8 cellular contexts compared by ENCODE assay signal in the genomic region with DNA sequence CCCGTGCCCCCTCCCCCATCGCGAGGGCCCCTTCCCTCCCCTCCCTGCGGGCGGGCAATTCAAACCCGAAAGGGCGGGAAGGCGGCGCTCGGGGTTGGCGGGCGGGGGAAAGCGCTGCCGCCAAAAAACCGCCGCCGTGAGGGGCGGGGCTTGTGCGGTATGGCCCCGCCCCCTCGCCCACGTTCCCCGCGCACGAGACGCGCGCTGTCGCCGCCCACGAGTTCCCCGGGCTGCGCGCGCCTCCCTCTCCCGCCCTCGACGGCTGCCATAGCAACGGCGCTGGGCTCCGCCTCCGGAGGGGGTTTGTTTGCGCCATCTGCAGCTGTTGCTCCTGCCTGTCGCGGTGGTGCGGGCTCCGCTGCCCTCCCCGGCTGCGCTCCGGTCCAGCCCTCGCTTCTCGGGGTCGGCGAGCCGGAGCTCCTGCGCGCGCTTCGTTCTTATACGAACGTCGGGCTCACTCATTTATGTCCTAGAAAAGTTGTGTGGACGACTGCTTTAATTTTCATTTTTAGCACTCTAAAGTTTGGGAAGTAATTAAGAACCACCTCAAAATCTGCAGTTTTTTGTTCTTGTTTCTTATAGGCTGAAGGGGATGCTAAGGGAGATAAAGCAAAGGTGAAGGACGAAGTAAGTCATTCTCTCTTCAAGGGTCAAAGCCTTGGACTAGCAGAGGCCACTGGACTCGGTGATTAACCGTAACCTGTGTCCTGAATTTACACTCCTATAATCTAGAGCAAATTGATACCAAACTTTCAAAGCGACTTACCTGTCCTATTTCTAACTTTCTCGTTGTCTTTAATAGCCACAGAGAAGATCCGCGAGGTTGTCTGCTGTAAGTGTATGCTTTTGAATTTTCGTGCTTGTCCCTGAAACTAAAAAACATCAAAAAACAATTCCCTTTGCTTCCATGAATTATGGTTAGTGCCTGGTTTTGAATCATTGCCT. TPM values are rescaled to one million over a fixed set of nuclear protein-coding genes. Genes with fewer than 3 reads are reported as not detected.
DNase-seq lines count a peak whose midpoint lies in the region; ATAC-seq, FAIRE-seq and TF ChIP-seq lines count a peak whose summit lies in the region.

No MANE protein-coding gene starts in this region.

- no peak for FAIRE-seq in RCC 7860 (lab: Jason Lieb, UNC)

- H3K9me3 Mint-ChIP-seq in activated T-helper 1 cell treated with anti-CD3 and anti-CD28 coated beads, Interleukin-12 subunit alpha, Interleukin-12 subunit beta, Interleukin-2, Interleukin-4 antibody, amounts not matched to agents 30 ng/mL and 10 ng/mL and 1 ng/mL, durations not matched to agents 14 hours and 24 hours and 36 hours, result no peaks in the 10 kb centered on the region

- peak overlapping the region; percentile 90 for H3K27ac ChIP-seq in Karpas-422 (ENCODE audit: low read length)
- H3K27ac ChIP-seq in esophagus squamous epithelium, result peak overlapping the region; percentile 99 to 100 (median 99)

- H3K27me3 ChIP-seq in Karpas-422 (ENCODE audit: low read length) (no peaks in the 10 kb centered on the region), esophagus squamous epithelium (no peaks in the 10 kb centered on the region)

- no peaks in the 10 kb centered on the region for H3K9me2 ChIP-seq in Karpas-422 (replicated peaks; ENCODE audit: insufficient read depth, low read length)

- WGBS in esophagus squamous epithelium, 2 donors, result 7 to 8% methylated on average over 31 to 32 of the region's 71 CpGs

- peaks cover 64% of the 10 kb centered on the region for H3K4me1 Mint-ChIP-seq in activated T-helper 1 cell treated with anti-CD3 and anti-CD28 coated beads, Interleukin-12 subunit alpha, Interleukin-12 subunit beta, Interleukin-2, Interleukin-4 antibody, amounts not matched to agents 30 ng/mL and 10 ng/mL and 1 ng/mL, durations not matched to agents 14 hours and 24 hours and 36 hours (ENCODE audit: low read depth)

- H3K4me2 ChIP-seq in Karpas-422 (ENCODE audit: low read depth, low read length, poor library complexity, severe bottlenecking), result peak overlapping the region; percentile 93

- peak in 2 of 4 donors; percentile 31 to 76 for TF ChIP-seq POLR2A in esophagus squamous epithelium (IDR thresholded peaks at IDR 0.05)

- H3K4me1 ChIP-seq in Karpas-422 (ENCODE audit: low read length) (peaks cover 23% of the 10 kb centered on the region), esophagus squamous epithelium (peaks cover 35 to 57% (median 41%) of the 10 kb centered on the region in 3 donors)

- peaks cover 46% of the 10 kb centered on the region for H3K36me3 Mint-ChIP-seq in activated T-helper 1 cell treated with anti-CD3 and anti-CD28 coated beads, Interleukin-12 subunit alpha, Interleukin-12 subunit beta, Interleukin-2, Interleukin-4 antibody, amounts not matched to agents 30 ng/mL and 10 ng/mL and 1 ng/mL, durations not matched to agents 14 hours and 24 hours and 36 hours (ENCODE audit: low read depth)

- DNase-seq in DMS53 (lab: John Stamatoyannopoulos, UW), result peak; percentile 98
- DNase-seq in Karpas-422, result peak; percentile 95
- peak; percentile 79 for DNase-seq in RCC 7860 (ENCODE audit: low spot score)
- DNase-seq in activated T-helper 1 cell treated with anti-CD3 and anti-CD28 coated beads, Interleukin-12 subunit alpha, Interleukin-12 subunit beta, Interleukin-2, Interleukin-4 antibody, amounts not matched to agents 30 ng/mL and 10 ng/mL and 1 ng/mL, durations not matched to agents 14 hours and 24 hours and 36 hours (ENCODE audit: low spot score), result peak; percentile 95
- DNase-seq in esophagus squamous epithelium (lab: John Stamatoyannopoulos, UW), result peak; percentile 69
- DNase-seq in myocyte (ENCODE audit: low read depth), result peak; percentile 97
- DNase-seq in stimulated activated CD8-positive, alpha-beta memory T cell treated with anti-CD3 and anti-CD28 coated beads, Interleukin-7, amount 100 ng/mL, for 1 hour (ENCODE audit: low read depth in 2 of 2), result peak; percentile 95 to 96

- H3K79me2 ChIP-seq in Karpas-422 (ENCODE audit: low read length), result peaks cover 11% of the 10 kb centered on the region

- H3K27me3 Mint-ChIP-seq in activated T-helper 1 cell treated with anti-CD3 and anti-CD28 coated beads, Interleukin-12 subunit alpha, Interleukin-12 subunit beta, Interleukin-2, Interleukin-4 antibody, amounts not matched to agents 30 ng/mL and 10 ng/mL and 1 ng/mL, durations not matched to agents 14 hours and 24 hours and 36 hours (ENCODE audit: insufficient read depth), result no peaks in the 10 kb centered on the region

- no peak for TF ChIP-seq CTCF in esophagus squamous epithelium (IDR thresholded peaks at IDR 0.05)

- H3K36me3 ChIP-seq in Karpas-422 (ENCODE audit: insufficient read depth, low read length), result peaks cover 31% of the 10 kb centered on the region
- peaks cover 0 to 43% (median 4%) of the 10 kb centered on the region in 3 donors for H3K36me3 ChIP-seq in esophagus squamous epithelium

- peak overlapping the region; percentile 99 for H3K9ac ChIP-seq in Karpas-422 (ENCODE audit: low read length)

- H3K4me3 Mint-ChIP-seq in activated T-helper 1 cell treated with anti-CD3 and anti-CD28 coated beads, Interleukin-12 subunit alpha, Interleukin-12 subunit beta, Interleukin-2, Interleukin-4 antibody, amounts not matched to agents 30 ng/mL and 10 ng/mL and 1 ng/mL, durations not matched to agents 14 hours and 24 hours and 36 hours, result peak overlapping the region; percentile 89

- peak; percentile 68 for ATAC-seq in GM21825 (IDR thresholded peaks at IDR 0.05; ENCODE audit: unreplicated experiment)

- no peak overlapping the region for H2AFZ ChIP-seq in Karpas-422 (ENCODE audit: low read length)

- H4K20me1 ChIP-seq in Karpas-422 (ENCODE audit: insufficient read depth, low read depth, low read length), result peaks cover 29% of the 10 kb centered on the region

- H3K27ac Mint-ChIP-seq in activated T-helper 1 cell treated with anti-CD3 and anti-CD28 coated beads, Interleukin-12 subunit alpha, Interleukin-12 subunit beta, Interleukin-2, Interleukin-4 antibody, amounts not matched to agents 30 ng/mL and 10 ng/mL and 1 ng/mL, durations not matched to agents 14 hours and 24 hours and 36 hours, result peak overlapping the region; percentile 53

- H3K4me3 ChIP-seq in Karpas-422 (ENCODE audit: low read length) (peak overlapping the region; percentile 72), esophagus squamous epithelium (peak overlapping the region; percentile 87 to 100 (median 92))

- no peaks in the 10 kb centered on the region for H3K9me3 ChIP-seq in Karpas-422 (ENCODE audit: low read length)
- no peaks in the 10 kb centered on the region for H3K9me3 ChIP-seq in esophagus squamous epithelium

- intact Hi-C loops in activated T-helper 1 cell treated with anti-CD3 and anti-CD28 coated beads, Interleukin-12 subunit alpha, Interleukin-12 subunit beta, Interleukin-2, Interleukin-4 antibody, amounts not matched to agents 30 ng/mL and 10 ng/mL and 1 ng/mL, durations not matched to agents 14 hours and 24 hours and 36 hours (cut with micrococcal nuclease), result loop anchor here (1.0 to 10.0 kb wide), 13 partner anchors 27 to 448 kb away; partner anchors contain the start of genes CEP85, DHDDS, NUDC and PDIK1L
- intact Hi-C loops in esophagus squamous epithelium (cut with DNase I), result no loop called here

RNA-seq across cellular contexts. Expression of gene HMGN2, which starts 0.9 kb away (rescaled TPM):
- total RNA-seq in Karpas-422 (2014; rRNA removed; shearing (Covaris generic); ENCODE audit: low replicate concordance), result 407 and 515 TPM in 2 replicates
- total RNA-seq in activated T-helper 1 cell treated with anti-CD3 and anti-CD28 coated beads, Interleukin-12 subunit alpha, Interleukin-12 subunit beta, Interleukin-2, Interleukin-4 antibody, amounts not matched to agents 30 ng/mL and 10 ng/mL and 1 ng/mL, durations not matched to agents 14 hours and 24 hours and 36 hours, result 492 and 496 TPM in 2 replicates
- total RNA-seq in esophagus squamous epithelium, result 100 to 1,000 TPM; 105 to 312 (median 243) TPM
- 250 and 254 TPM in 2 replicates for total RNA-seq in myocyte
- polyA plus RNA-seq in myocyte (2012), result 253 TPM

RNA-seq across cellular contexts. Expression of gene DHDDS, which starts 41.1 kb away (rescaled TPM):
- total RNA-seq in Karpas-422 (2014; rRNA removed; shearing (Covaris generic); ENCODE audit: low replicate concordance), result 17.0 and 31.1 TPM in 2 replicates
- 58.4 and 60.9 TPM in 2 replicates for total RNA-seq in activated T-helper 1 cell treated with anti-CD3 and anti-CD28 coated beads, Interleukin-12 subunit alpha, Interleukin-12 subunit beta, Interleukin-2, Interleukin-4 antibody, amounts not matched to agents 30 ng/mL and 10 ng/mL and 1 ng/mL, durations not matched to agents 14 hours and 24 hours and 36 hours
- total RNA-seq in esophagus squamous epithelium (10 to 100 TPM; 30.3 to 49.7 (median 37.9) TPM), myocyte (51.6 and 55.3 TPM in 2 replicates)
- polyA plus RNA-seq in myocyte (2012), result 53.4 TPM

RNA-seq across cellular contexts. Expression of gene RPS6KA1, which starts 56.4 kb away (rescaled TPM):
- 85.3 and 106 TPM in 2 replicates for total RNA-seq in Karpas-422 (2014; rRNA removed; shearing (Covaris generic); ENCODE audit: low replicate concordance)
- total RNA-seq in activated T-helper 1 cell treated with anti-CD3 and anti-CD28 coated beads, Interleukin-12 subunit alpha, Interleukin-12 subunit beta, Interleukin-2, Interleukin-4 antibody, amounts not matched to agents 30 ng/mL and 10 ng/mL and 1 ng/mL, durations not matched to agents 14 hours and 24 hours and 36 hours, result 324 and 331 TPM in 2 replicates
- total RNA-seq in esophagus squamous epithelium, result 10 to 100 TPM; 24.0 to 49.7 (median 37.7) TPM
- 1.4 and 7.2 TPM in 2 replicates for total RNA-seq in myocyte
- 0.55 TPM for polyA plus RNA-seq in myocyte (2012)

Comparison
In these comparisons a context has a peak if more than half of its experiments do, and no peak if none do; other contexts are left out.
1. Peak in every context shown above with its lines: DNase-seq, ATAC-seq, H3K4me3 ChIP-seq and H3K27ac ChIP-seq.